ENCODE assay signal across 1 cellular context in genomic region chr9:37564114-37564513, GRCh38.
TF ChIP-seq lines count a peak whose summit lies in the region.

No MANE protein-coding gene starts in this region.

TF ChIP-seq in GM12878, 131 proteins besides CTCF, POLR2A, EP300 and RAD21:
- TF ChIP-seq KLF5 (IDR thresholded peaks at IDR 0.05; ENCODE audit: partially characterized antibody) (peak; percentile 44), TCF3 (IDR thresholded peaks at IDR 0.05; ENCODE audit: borderline replicate concordance, insufficient read depth, low read depth, low read length) (0 out of 2 replicates have a peak, but pooled peaks have one; percentile 55), CBX5 (IDR thresholded peaks at IDR 0.05; ENCODE audit: low read depth) (peak; percentile 92), ZZZ3 (IDR thresholded peaks at IDR 0.05; ENCODE audit: control insufficient read depth, insufficient read length, low read depth) (no peak), NFYA (IDR thresholded peaks at IDR 0.05; ENCODE audit: borderline replicate concordance, low read depth, low read length) (no peak), TCF12 (IDR thresholded peaks at IDR 0.05; ENCODE audit: low read depth, low read length) (peak; percentile 21; the same call in 1 of the 2 replicates)
